In the genomic region with DNA sequence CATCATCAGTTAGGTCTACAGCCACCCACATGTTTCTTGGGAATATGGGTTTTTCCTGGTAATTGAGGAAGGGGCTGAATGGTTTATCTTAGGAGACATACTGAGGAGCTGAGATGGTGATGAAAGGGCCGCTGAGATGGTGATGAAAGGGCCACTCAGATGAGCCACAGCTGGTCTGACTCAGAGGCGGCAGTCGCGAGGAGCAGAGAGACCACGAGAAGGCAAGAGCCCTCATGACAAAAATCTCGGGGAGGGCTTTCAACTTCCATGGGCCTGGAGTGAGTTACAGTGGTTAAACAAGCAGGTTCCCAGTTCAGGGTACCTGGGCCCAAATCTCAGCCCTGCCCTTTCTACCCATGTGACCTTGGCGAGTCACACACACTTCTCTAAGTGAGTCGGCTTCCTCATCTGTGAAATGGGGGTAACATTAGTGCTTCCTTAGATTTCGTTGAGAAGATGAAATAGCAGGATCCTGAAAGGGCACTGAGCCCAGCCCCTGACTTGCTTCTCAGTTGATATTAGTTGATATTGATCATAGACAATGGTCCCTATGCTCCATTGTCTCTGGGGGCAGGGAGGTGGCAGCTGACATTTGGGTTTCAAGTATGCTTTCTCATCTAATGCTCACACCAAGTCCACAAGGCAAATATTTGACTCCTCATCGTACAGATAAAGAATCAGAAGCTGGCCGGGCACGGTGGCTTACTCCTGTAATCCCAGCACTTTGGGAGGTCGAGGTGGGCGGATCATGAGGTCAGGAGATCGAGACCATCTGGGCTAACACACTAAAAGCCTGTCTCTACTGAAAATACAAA, we compare ENCODE assay signal across 15 cellular contexts.
DNase-seq lines count a peak whose midpoint lies in the region; ATAC-seq and TF ChIP-seq lines count a peak whose summit lies in the region.
"Had no signal": no experiment of that assay in that cellular context is flagged by ENCODE, and none has a peak within 500 bp of the region (broad histone marks: within the 10 kb centered on the region; RNA-seq: fewer than 3 reads in every experiment).

No MANE protein-coding gene starts in this region.

- intact Hi-C loops in posterior vena cava (cut with DNase I): loop anchor here in 1 of 2 donors (1.0 kb wide), 1 partner anchor 19 kb away; no protein-coding TSS in a partner anchor

- no peak for TF ChIP-seq CTCF in fibroblast of mammary gland (conservative IDR thresholded peaks at IDR 0.05; ENCODE audit: control insufficient read depth, insufficient read depth, low read depth, low read length)

- H3K4me3 ChIP-seq in fibroblast of mammary gland (ENCODE audit: control insufficient read depth, low read depth, low read length): no peak overlapping the region
- H3K4me3 ChIP-seq: esophagus muscularis mucosa, PC-9, tibial artery had no signal

- ATAC-seq in GM21717 (IDR thresholded peaks at IDR 0.05; ENCODE audit: unreplicated experiment) (no peak), GM19035 (IDR thresholded peaks at IDR 0.05; ENCODE audit: unreplicated experiment) (no peak)

- peak; percentile 73 for DNase-seq in activated CD4-positive, alpha-beta T cell treated with anti-CD3 and anti-CD28 coated beads for 48 hours
- DNase-seq in activated CD4-positive, alpha-beta T cell treated with anti-CD3 and anti-CD28 coated beads, Interleukin-2, amount 50 U/mL, for 4 hours: no peak
- DNase-seq in MV-4-11 (lab: John Stamatoyannopoulos, UW): peak; percentile 3
- DNase-seq in fibroblast of mammary gland (ENCODE audit: low read depth): peak; percentile 56
- peak; percentile 58 for DNase-seq in posterior vena cava (ENCODE audit: low spot score)
- no peak for DNase-seq in DMS53 treated with DMSO at 0.1 percent for 48 hours (lab: John Stamatoyannopoulos, UW; ENCODE audit: unreplicated experiment)
- DNase-seq: activated CD8-positive, alpha-beta memory T cell treated with anti-CD3 and anti-CD28 coated beads, Interleukin-2, amount 50 U/mL, for 4 hours; KBM-7; kidney; PC-9; T-helper 9 cell had no signal

Comparison
In these comparisons a context has a peak if more than half of its experiments do, and no peak if none do; other contexts are left out.
1. DNase-seq: peak in activated CD4-positive, alpha-beta T cell treated with anti-CD3 and anti-CD28 coated beads for 48 hours (single experiment), MV-4-11 (single experiment), fibroblast of mammary gland (single experiment) and posterior vena cava (single experiment); none in activated CD4-positive, alpha-beta T cell treated with anti-CD3 and anti-CD28 coated beads, Interleukin-2, amount 50 U/mL, for 4 hours (0 of 2) and DMS53 treated with DMSO at 0.1 percent for 48 hours (single experiment).